ENCODE assay signal across 14 cellular contexts in genomic region chr22:41561788-41562187, GRCh38. TPM values are rescaled to one million over a fixed set of nuclear protein-coding genes. Genes with fewer than 3 reads are reported as not detected.
A peak's percentile ranks its signal among the peaks of the same experiment; 100 is the strongest.
DNase-seq lines count a peak whose midpoint lies in the region; TF ChIP-seq lines count a peak whose summit lies in the region.
"Had no signal": no experiment of that assay in that cellular context is flagged by ENCODE, and none has a peak within 500 bp of the region (broad histone marks: within the 10 kb centered on the region; RNA-seq: fewer than 3 reads in every experiment).

No MANE protein-coding gene starts in this region.

- no peaks in the 10 kb centered on the region for H3K36me3 Mint-ChIP-seq in mesothelial cell of epicardium
- H3K36me3 Mint-ChIP-seq in CD4-positive, alpha-beta memory T cell: no peaks in the 10 kb centered on the region
- H3K36me3 Mint-ChIP-seq in Calu3 (ENCODE audit: insufficient read depth, unreplicated experiment): peaks cover 11% of the 10 kb centered on the region

- H3K4me1 ChIP-seq in NT2/D1 (ENCODE audit: insufficient read depth, insufficient read length) (peaks cover 22% of the 10 kb centered on the region), esophagus muscularis mucosa (peaks cover 37 to 82% (median 78%) of the 10 kb centered on the region in 4 donors), transverse colon (peaks cover 4 to 42% (median 16%) of the 10 kb centered on the region in 4 donors)
- H3K4me1 ChIP-seq in CD4-positive, alpha-beta memory T cell (ENCODE audit: insufficient read depth, low read length): no peaks in the 10 kb centered on the region
- H3K4me1 ChIP-seq: parathyroid adenoma had no signal

- TF ChIP-seq POLR2A in esophagus muscularis mucosa (IDR thresholded peaks at IDR 0.05; ENCODE audit: low read depth) (no peak), transverse colon (IDR thresholded peaks at IDR 0.05) (no peak)

- H3K27ac Mint-ChIP-seq in mesothelial cell of epicardium (peak overlapping the region; percentile 95), Calu3 (ENCODE audit: unreplicated experiment) (no peak overlapping the region)
- no peak overlapping the region for H3K27ac Mint-ChIP-seq in CD4-positive, alpha-beta memory T cell
- H3K27ac Mint-ChIP-seq: activated T-helper 1 cell treated with anti-CD3 and anti-CD28 coated beads, Interleukin-12 subunit alpha, Interleukin-12 subunit beta, Interleukin-2, Interleukin-4 antibody, amounts not matched to agents 30 ng/mL and 10 ng/mL and 1 ng/mL, durations not matched to agents 14 hours and 24 hours and 36 hours had no signal

- no peak for TF ChIP-seq EP300 in esophagus muscularis mucosa (IDR thresholded peaks at IDR 0.05)
- no peak for TF ChIP-seq EP300 in transverse colon (IDR thresholded peaks at IDR 0.05; ENCODE audit: low read depth)

- POLR2A ChIA-PET in CD4-positive, alpha-beta memory T cell (lab: Charles Lee; ENCODE audit: partially characterized antibody): no interaction called here

- H3K4me1 Mint-ChIP-seq in mesothelial cell of epicardium (peaks cover 46% of the 10 kb centered on the region), Calu3 (ENCODE audit: low read depth, unreplicated experiment) (peaks cover 27% of the 10 kb centered on the region)
- no peaks in the 10 kb centered on the region for H3K4me1 Mint-ChIP-seq in CD4-positive, alpha-beta memory T cell

- in situ Hi-C loops in transverse colon (cut with MboI; ENCODE audit: low pct_ligation_motif_present in 1 of 4, low pct_unique_long_range_greater_than_20kb in 1 of 4, low sequenced_read_pairs in 3 of 4): no loop called here

- no peaks in the 10 kb centered on the region for H3K9me3 ChIP-seq in NT2/D1 (ENCODE audit: insufficient read depth, low read length)
- H3K9me3 ChIP-seq in esophagus muscularis mucosa: no peaks in the 10 kb centered on the region
- no peaks in the 10 kb centered on the region for H3K9me3 ChIP-seq in transverse colon
- no peaks in the 10 kb centered on the region for H3K9me3 ChIP-seq in CD4-positive, alpha-beta memory T cell (ENCODE audit: control insufficient read depth in 1 of 2, low read length in 2 of 2)

- CTCF ChIA-PET in CD4-positive, alpha-beta memory T cell (lab: Charles Lee; ENCODE audit: partially characterized antibody): no interaction called here
- CTCF ChIA-PET in Calu3 (lab: Charles Lee): interaction anchor here (0.7 kb wide), 1 partner anchor 99 kb away, joined by 5 read pairs; no protein-coding TSS in a partner anchor

- DNase-seq in NT2/D1 (ENCODE audit: low read depth, low spot score) (no peak), esophagus muscularis mucosa (ENCODE audit: extremely low spot score) (no peak), mesothelial cell of epicardium (ENCODE audit: low spot score in 2 of 2, unreplicated experiment in 2 of 2) (no peak), transverse colon (no peak), SHP77 treated with DMSO at 0.1 percent for 48 hours (lab: John Stamatoyannopoulos, UW) (no peak), NCI-H1436 treated with DMSO at 0.1 percent for 48 hours (lab: John Stamatoyannopoulos, UW) (no peak), Calu3 (no peak)
- DNase-seq in CD4-positive, alpha-beta memory T cell: no peak
- DNase-seq: DMS53, NCI-H1694 had no signal

- peak overlapping the region; percentile 50 for H3K4me3 ChIP-seq in NT2/D1 (ENCODE audit: insufficient read length, low read depth)
- H3K4me3 ChIP-seq in esophagus muscularis mucosa: peak overlapping the region; percentile 46 to 60 (median 48)
- peak overlapping the region in 1 of 4 donors; percentile 26 for H3K4me3 ChIP-seq in transverse colon
- H3K4me3 ChIP-seq in CD4-positive, alpha-beta memory T cell (ENCODE audit: low read length in 2 of 2): no peak overlapping the region
- H3K4me3 ChIP-seq: cardiac muscle cell had no signal

- no peaks in the 10 kb centered on the region for H3K9me3 Mint-ChIP-seq in mesothelial cell of epicardium
- no peaks in the 10 kb centered on the region for H3K9me3 Mint-ChIP-seq in CD4-positive, alpha-beta memory T cell
- no peaks in the 10 kb centered on the region for H3K9me3 Mint-ChIP-seq in Calu3 (ENCODE audit: low read depth, unreplicated experiment)
- H3K9me3 Mint-ChIP-seq: activated T-helper 1 cell treated with anti-CD3 and anti-CD28 coated beads, Interleukin-12 subunit alpha, Interleukin-12 subunit beta, Interleukin-2, Interleukin-4 antibody, amounts not matched to agents 30 ng/mL and 10 ng/mL and 1 ng/mL, durations not matched to agents 14 hours and 24 hours and 36 hours had no signal

- H3K27ac ChIP-seq in esophagus muscularis mucosa (replicated peaks in 1 of 4) (peak overlapping the region; percentile 74 to 76 (median 75)), transverse colon (peak overlapping the region; percentile 43 to 83 (median 67))
- no peak overlapping the region for H3K27ac ChIP-seq in CD4-positive, alpha-beta memory T cell (ENCODE audit: low read depth, low read length)
- H3K27ac ChIP-seq: parathyroid adenoma had no signal

- WGBS in esophagus muscularis mucosa: 100% methylated on average over 2 of the region's 5 CpGs
- 84% methylated on average over 5 of the region's 5 CpGs; no CpG with 5 or more reads in 1 of the 2 donors for WGBS in transverse colon (ENCODE audit: low coverage in 1 of 2), 2 donors

- H3K36me3 ChIP-seq in NT2/D1 (ENCODE audit: insufficient read depth, insufficient read length, low read length) (no peaks in the 10 kb centered on the region), esophagus muscularis mucosa (peaks cover 0 to 3% (median 0%) of the 10 kb centered on the region in 4 donors), transverse colon (no peaks in the 10 kb centered on the region)
- no peaks in the 10 kb centered on the region for H3K36me3 ChIP-seq in CD4-positive, alpha-beta memory T cell (ENCODE audit: insufficient read depth, low read length)
- H3K36me3 ChIP-seq: cardiac muscle cell had no signal

- intact Hi-C loops in esophagus muscularis mucosa (cut with DNase I) (no loop called here), transverse colon (cut with DNase I; ENCODE audit: low total_unique reads) (no loop called here), Calu3 (cut with micrococcal nuclease; ENCODE audit: unreplicated experiment) (no loop called here)
- intact Hi-C loops in CD4-positive, alpha-beta memory T cell (cut with micrococcal nuclease): no loop called here

- no peaks in the 10 kb centered on the region for H3K27me3 Mint-ChIP-seq in mesothelial cell of epicardium (ENCODE audit: low read depth)
- H3K27me3 Mint-ChIP-seq in CD4-positive, alpha-beta memory T cell: peaks cover 11 to 15% of the 10 kb centered on the region in 2 donors
- peaks cover 61% of the 10 kb centered on the region for H3K27me3 Mint-ChIP-seq in Calu3 (ENCODE audit: unreplicated experiment)

- peak overlapping the region; percentile 65 for H3K9ac ChIP-seq in NT2/D1 (ENCODE audit: insufficient read length, low read depth)
- H3K9ac ChIP-seq: parathyroid adenoma had no signal

- TF ChIP-seq CTCF in esophagus muscularis mucosa (IDR thresholded peaks at IDR 0.05): no peak
- TF ChIP-seq CTCF in mesothelial cell of epicardium (IDR thresholded peaks at IDR 0.05; ENCODE audit: unreplicated experiment): no peak
- no peak for TF ChIP-seq CTCF in transverse colon (IDR thresholded peaks at IDR 0.05)
- no peak for TF ChIP-seq CTCF in Calu3 (IDR thresholded peaks at IDR 0.05; ENCODE audit: unreplicated experiment)

- H3K27me3 ChIP-seq in NT2/D1 (ENCODE audit: insufficient read depth, insufficient read length): no peaks in the 10 kb centered on the region
- H3K27me3 ChIP-seq in esophagus muscularis mucosa: no peaks in the 10 kb centered on the region
- H3K27me3 ChIP-seq in transverse colon: peaks cover 7% of the 10 kb centered on the region
- no peaks in the 10 kb centered on the region for H3K27me3 ChIP-seq in CD4-positive, alpha-beta memory T cell (ENCODE audit: insufficient read depth, low read length)
- H3K27me3 ChIP-seq: cardiac muscle cell had no signal

- BruUV-seq in Calu3 (replicated peaks; lab: Mats Ljungman, UMichigan): no TSS peak

- H3K4me3 Mint-ChIP-seq in mesothelial cell of epicardium: peak overlapping the region; percentile 81
- H3K4me3 Mint-ChIP-seq in CD4-positive, alpha-beta memory T cell: no peak overlapping the region
- H3K4me3 Mint-ChIP-seq in Calu3 (ENCODE audit: low read depth, unreplicated experiment): no peak overlapping the region
- H3K4me3 Mint-ChIP-seq: activated T-helper 1 cell treated with anti-CD3 and anti-CD28 coated beads, Interleukin-12 subunit alpha, Interleukin-12 subunit beta, Interleukin-2, Interleukin-4 antibody, amounts not matched to agents 30 ng/mL and 10 ng/mL and 1 ng/mL, durations not matched to agents 14 hours and 24 hours and 36 hours had no signal

RNA-seq across cellular contexts. Expression of gene CSDC2, which starts 1.0 kb away (rescaled TPM):
- total RNA-seq in esophagus muscularis mucosa: 10 to 100 TPM in 1 of 4 donors, 1 to 10 TPM in 3; 2.9 to 12.4 (median 7.1) TPM
- total RNA-seq in mesothelial cell of epicardium: 15.6 to 18.3 TPM (median 17.7 TPM) in 3 replicates
- 1 to 10 TPM; 1.2 to 7.1 (median 2.8) TPM for total RNA-seq in transverse colon
- not detected for total RNA-seq in CD4-positive, alpha-beta memory T cell
- polyA plus RNA-seq in CD4-positive, alpha-beta memory T cell: not detected
- not detected in 2 replicates for total RNA-seq in Calu3 (2022)
- total RNA-seq: activated T-helper 1 cell treated with anti-CD3 and anti-CD28 coated beads, Interleukin-12 subunit alpha, Interleukin-12 subunit beta, Interleukin-2, Interleukin-4 antibody, amounts not matched to agents 30 ng/mL and 10 ng/mL and 1 ng/mL, durations not matched to agents 14 hours and 24 hours and 36 hours had no signal
- polyA plus RNA-seq: keratinocyte had no signal

RNA-seq across cellular contexts. Expression of gene POLR3H, which starts 17.5 kb away (rescaled TPM):
- total RNA-seq in esophagus muscularis mucosa: 10 to 100 TPM; 20.9 to 28.2 (median 23.0) TPM
- 41.0 to 47.4 TPM (median 46.6 TPM) in 3 replicates for total RNA-seq in mesothelial cell of epicardium
- total RNA-seq in transverse colon: 1 to 10 TPM; 5.6 to 8.4 (median 7.0) TPM
- total RNA-seq in CD4-positive, alpha-beta memory T cell: 10 to 100 TPM; 43.6 to 43.7 TPM
- 10 to 100 TPM; 20.7 to 21.8 TPM for polyA plus RNA-seq in CD4-positive, alpha-beta memory T cell
- 49.7 and 53.8 TPM in 2 replicates for total RNA-seq in Calu3 (2022)

RNA-seq across cellular contexts. Expression of gene PMM1, which starts 27.9 kb away (rescaled TPM):
- 10 to 100 TPM; 37.4 to 54.2 (median 39.3) TPM for total RNA-seq in esophagus muscularis mucosa
- total RNA-seq in mesothelial cell of epicardium: 24.4 to 26.2 TPM (median 25.8 TPM) in 3 replicates
- total RNA-seq in transverse colon: 100 to 1,000 TPM; 104 to 262 (median 128) TPM
- total RNA-seq in CD4-positive, alpha-beta memory T cell: 10 to 100 TPM; 31.7 to 32.9 TPM
- 10 to 100 TPM; 32.0 to 45.7 TPM for polyA plus RNA-seq in CD4-positive, alpha-beta memory T cell
- total RNA-seq in Calu3 (2022): 18.0 and 20.6 TPM in 2 replicates

RNA-seq across cellular contexts. Expression of gene DESI1, which starts 59.1 kb away (rescaled TPM):
- 10 to 100 TPM; 18.6 to 76.5 (median 33.7) TPM for total RNA-seq in esophagus muscularis mucosa
- 35.4 to 37.5 TPM (median 36.7 TPM) in 3 replicates for total RNA-seq in mesothelial cell of epicardium
- total RNA-seq in transverse colon: 10 to 100 TPM; 13.5 to 27.6 (median 16.8) TPM
- total RNA-seq in CD4-positive, alpha-beta memory T cell: 10 to 100 TPM; 26.2 to 28.7 TPM
- polyA plus RNA-seq in CD4-positive, alpha-beta memory T cell: 10 to 100 TPM in 1 of 2 donors, 1 to 10 TPM in 1; 9.5 to 13.6 TPM
- 63.7 and 64.5 TPM in 2 replicates for total RNA-seq in Calu3 (2022)

RNA-seq across cellular contexts. Expression of gene XRCC6, which starts 59.3 kb away (rescaled TPM):
- total RNA-seq in esophagus muscularis mucosa: 100 to 1,000 TPM; 181 to 255 (median 233) TPM
- total RNA-seq in mesothelial cell of epicardium: 216 to 221 TPM (median 221 TPM) in 3 replicates
- total RNA-seq in transverse colon: 100 to 1,000 TPM in 3 of 4 donors, 10 to 100 TPM in 1; 56.5 to 145 (median 126) TPM
- 100 to 1,000 TPM; 174 to 181 TPM for total RNA-seq in CD4-positive, alpha-beta memory T cell
- polyA plus RNA-seq in CD4-positive, alpha-beta memory T cell: 100 to 1,000 TPM; 441 to 593 TPM
- 369 and 401 TPM in 2 replicates for total RNA-seq in Calu3 (2022)

Comparison
In these comparisons a context has a peak if more than half of its experiments do, and no peak if none do; other contexts are left out.
1. H3K4me3 ChIP-seq: peak in NT2/D1 (single experiment) and esophagus muscularis mucosa (4 of 4); none in CD4-positive, alpha-beta memory T cell (0 of 2).